In genomic region chr5:40236001-40236400, GRCh38 we compare ENCODE assay signal across 23 cellular contexts.
"Had no signal": no experiment of that assay in that cellular context is flagged by ENCODE, and none has a peak within 500 bp of the region (broad histone marks: within the 10 kb centered on the region; RNA-seq: fewer than 3 reads in every experiment).

No MANE protein-coding gene starts in this region.

- H3K36me3 ChIP-seq: esophagus squamous epithelium, heart right ventricle, left lung, prostate gland, right atrium auricular region, stomach, tibial artery had no signal

- DNase-seq: effector memory CD8-positive, alpha-beta T cell; erythroblast; esophagus squamous epithelium; foreskin melanocyte; glutamatergic neuron; heart right ventricle; hippocampal formation; left cardiac atrium; left lung; naive thymus-derived CD8-positive, alpha-beta T cell; nephron progenitor cell; nucleus accumbens; stimulated activated CD4-positive, alpha-beta T cell treated with anti-CD3 and anti-CD28 coated beads, Interleukin-2, amount 100 ng/mL, for 24 hours; stimulated activated CD4-positive, alpha-beta T cell treated with anti-CD3 and anti-CD28 coated beads, Interleukin-4, amount 100 ng/mL, for 24 hours; stimulated activated naive CD4-positive, alpha-beta T cell treated with Interleukin-2 at 50 U/mL for 16 hours; stomach; testis; tibial artery had no signal

- H3K9me3 ChIP-seq: esophagus squamous epithelium, prostate gland, testis had no signal

- ATAC-seq: effector memory CD8-positive, alpha-beta T cell; heart right ventricle; left cardiac atrium; left lung; naive thymus-derived CD8-positive, alpha-beta T cell; sciatic nerve; stimulated activated effector memory CD8-positive, alpha-beta T cell treated with anti-CD3 and anti-CD28 coated beads, Interleukin-12 subunit alpha, Interleukin-12 subunit beta, amount 100 ng/mL, for 72 hours had no signal

- H3K27me3 ChIP-seq: esophagus squamous epithelium, heart right ventricle, left lung, right atrium auricular region, stomach, testis, tibial artery had no signal

- H3K27ac ChIP-seq: coronary artery, esophagus squamous epithelium, heart right ventricle, left lung, prostate gland, right atrium auricular region, stomach, testis, tibial artery had no signal

- H3K4me3 ChIP-seq: coronary artery, esophagus squamous epithelium, heart right ventricle, left lung, prostate gland, right atrium auricular region, stomach, testis, tibial artery had no signal

- H3K4me1 ChIP-seq: esophagus squamous epithelium, heart right ventricle, left lung, prostate gland, right atrium auricular region, stomach, testis, tibial artery had no signal
